1 cellular context compared by ENCODE assay signal in the genomic region with DNA sequence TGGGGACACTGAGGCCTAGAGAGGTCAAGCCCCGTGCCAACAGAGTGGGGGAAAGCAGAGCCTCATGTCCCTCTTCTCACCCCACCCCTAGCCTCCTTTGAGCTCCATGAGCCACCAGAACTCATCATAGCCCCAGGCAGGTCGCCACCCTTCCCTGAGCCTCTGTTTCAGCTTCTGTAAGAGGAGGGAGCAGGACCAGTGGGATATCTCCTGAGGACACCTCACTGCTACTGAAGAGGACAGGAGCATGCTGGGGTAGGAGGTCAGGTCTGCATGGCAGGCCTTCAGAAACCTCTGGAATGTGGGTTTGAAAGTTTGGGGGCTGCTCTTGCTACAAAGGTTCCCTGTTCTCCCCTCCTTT.
TF ChIP-seq lines count a peak whose summit lies in the region.

No MANE protein-coding gene starts in this region.

TF ChIP-seq in IMR-90, 13 proteins besides CTCF, POLR2A, EP300 and RAD21 (continued from another document):
- TF ChIP-seq, protein P1, sequence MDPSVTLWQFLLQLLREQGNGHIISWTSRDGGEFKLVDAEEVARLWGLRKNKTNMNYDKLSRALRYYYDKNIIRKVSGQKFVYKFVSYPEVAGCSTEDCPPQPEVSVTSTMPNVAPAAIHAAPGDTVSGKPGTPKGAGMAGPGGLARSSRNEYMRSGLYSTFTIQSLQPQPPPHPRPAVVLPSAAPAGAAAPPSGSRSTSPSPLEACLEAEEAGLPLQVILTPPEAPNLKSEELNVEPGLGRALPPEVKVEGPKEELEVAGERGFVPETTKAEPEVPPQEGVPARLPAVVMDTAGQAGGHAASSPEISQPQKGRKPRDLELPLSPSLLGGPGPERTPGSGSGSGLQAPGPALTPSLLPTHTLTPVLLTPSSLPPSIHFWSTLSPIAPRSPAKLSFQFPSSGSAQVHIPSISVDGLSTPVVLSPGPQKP (IDR thresholded peaks at IDR 0.05; ENCODE audit: borderline replicate concordance, low read depth, low read length): no peak
- TF ChIP-seq MXI1 (IDR thresholded peaks at IDR 0.05; ENCODE audit: borderline replicate concordance, low read depth, low read length) (no peak), CHD1 (IDR thresholded peaks at IDR 0.05; ENCODE audit: low read depth, low read length) (no peak), RCOR1 (IDR thresholded peaks at IDR 0.05; ENCODE audit: insufficient replicate concordance, low read length) (no peak), CEBPB (IDR thresholded peaks at IDR 0.05; ENCODE audit: low read depth, low read length) (no peak), NFE2L2 (IDR thresholded peaks at IDR 0.05; ENCODE audit: low read depth, low read length) (no peak), SMC3 (IDR thresholded peaks at IDR 0.05; ENCODE audit: low read depth, low read length) (no peak), BHLHE40 (IDR thresholded peaks at IDR 0.05; ENCODE audit: low read depth, low read length) (no peak)
